In the genomic region with DNA sequence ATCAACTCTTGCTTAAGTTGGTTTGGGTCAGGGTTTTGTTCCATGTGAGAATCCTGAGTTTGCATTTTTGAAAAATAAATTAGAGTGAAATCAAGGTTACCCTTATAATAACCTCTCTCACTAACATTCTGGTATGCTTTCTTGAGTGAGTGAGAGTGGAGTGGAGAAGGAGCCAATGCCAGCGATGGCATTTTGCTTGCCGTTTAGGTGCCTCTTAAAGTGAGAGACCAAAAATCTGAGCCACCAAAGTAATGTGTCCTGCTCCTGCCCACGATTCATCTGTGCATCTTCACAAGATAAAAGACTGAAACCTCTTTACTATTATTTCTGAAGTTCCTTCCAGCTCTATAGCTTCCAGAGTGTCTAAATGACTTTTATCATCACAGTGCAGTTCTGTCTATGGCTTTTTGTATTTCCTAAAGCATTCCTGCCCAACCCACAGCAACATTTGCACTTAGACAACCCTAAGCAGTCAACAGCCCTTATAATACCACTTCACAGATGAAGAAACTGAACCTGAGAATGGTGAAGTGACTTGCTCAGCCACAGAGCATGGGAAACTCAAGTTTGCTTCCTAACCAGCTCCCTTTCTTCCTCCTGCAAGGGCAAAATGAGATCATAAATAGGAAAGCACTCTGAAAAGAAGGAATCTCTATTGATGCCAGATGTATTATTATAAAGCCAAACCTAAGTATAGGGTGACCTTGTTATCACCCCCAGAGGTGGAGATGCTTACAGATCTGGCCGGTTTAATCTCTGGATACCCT, we compare ENCODE assay signal across 17 cellular contexts. TPM values are rescaled to one million over a fixed set of nuclear protein-coding genes. Genes with fewer than 3 reads are reported as not detected.
DNase-seq lines count a peak whose midpoint lies in the region; ATAC-seq, FAIRE-seq and TF ChIP-seq lines count a peak whose summit lies in the region.
"Had no signal": no experiment of that assay in that cellular context is flagged by ENCODE, and none has a peak within 500 bp of the region (broad histone marks: within the 10 kb centered on the region; RNA-seq: fewer than 3 reads in every experiment).

No MANE protein-coding gene starts in this region.

- no TSS peak for BruUV-seq in GM12878 (replicated peaks; lab: Mats Ljungman, UMichigan)

- no peak for TF ChIP-seq EP300 in GM12878 (IDR thresholded peaks at IDR 0.05; ENCODE audit: borderline replicate concordance in 1 of 2, control insufficient read depth in 1 of 2, low read depth in 2 of 2, low read length in 2 of 2)

- H3K4me1 ChIP-seq in GM12878 (ENCODE audit: control insufficient read depth, insufficient read depth, low read length) (no peaks in the 10 kb centered on the region), left lung (no peaks in the 10 kb centered on the region)
- peaks cover 5% of the 10 kb centered on the region for H3K4me1 ChIP-seq in CD8-positive, alpha-beta memory T cell (ENCODE audit: insufficient read depth, low read length)
- H3K4me1 ChIP-seq: BE2C had no signal

- H3K4me3 ChIP-seq in GM12878 (no peak overlapping the region), left lung (no peak overlapping the region)
- H3K4me3 ChIP-seq in CD8-positive, alpha-beta memory T cell (ENCODE audit: low read length), result no peak overlapping the region

- no peaks in the 10 kb centered on the region for H3K9me3 Mint-ChIP-seq in nephron
- H3K9me3 Mint-ChIP-seq in CD8-positive, alpha-beta memory T cell, result no peaks in the 10 kb centered on the region
- H3K9me3 Mint-ChIP-seq: CD8-positive, alpha-beta T cell; H9; IgD-negative memory B cell had no signal

- SMC1A ChIA-PET in GM12878 (lab: Charles Lee; ENCODE audit: uncharacterized antibody, unreplicated experiment), result interaction anchor here (0.7 to 1.2 kb wide), 2 partner anchors 146 to 1099 kb away, joined by 3 read pairs; no protein-coding TSS in a partner anchor

- H3K79me2 ChIP-seq in GM12878 (ENCODE audit: control insufficient read depth, insufficient read depth, low read length), result no peaks in the 10 kb centered on the region

- no peaks in the 10 kb centered on the region for H3K27me3 ChIP-seq in GM12878 (replicated peaks in 1 of 2; ENCODE audit: control insufficient read depth in 2 of 2, insufficient read depth in 2 of 2, low read length in 1 of 2)
- H3K27me3 ChIP-seq in left lung, result no peaks in the 10 kb centered on the region
- no peaks in the 10 kb centered on the region for H3K27me3 ChIP-seq in CD8-positive, alpha-beta memory T cell (ENCODE audit: insufficient read depth, low read length, poor library complexity, severe bottlenecking)
- H3K27me3 ChIP-seq: BE2C had no signal

- H3K27ac ChIP-seq in GM12878 (ENCODE audit: control insufficient read depth, insufficient read depth), result no peak overlapping the region
- H3K27ac ChIP-seq in left lung, result no peak overlapping the region
- no peak overlapping the region for H3K27ac ChIP-seq in CD8-positive, alpha-beta memory T cell (ENCODE audit: low read depth, low read length)

- no peak for TF ChIP-seq POLR2A in GM12878 (IDR thresholded peaks at IDR 0.05; ENCODE audit: low read depth, low read length)

- peaks cover 5% of the 10 kb centered on the region for H3K36me3 Mint-ChIP-seq in nephron (ENCODE audit: low read depth)
- H3K36me3 Mint-ChIP-seq in CD8-positive, alpha-beta memory T cell, result no peaks in the 10 kb centered on the region
- H3K36me3 Mint-ChIP-seq: CD14-positive monocyte; CD8-positive, alpha-beta T cell had no signal

- in situ Hi-C loops in GM12878 (cut with MboI), result no loop called here

- WGBS in GM12878 (ENCODE audit: insufficient coverage, insufficient replicate concordance, low lambda C conversion rate, missing lambda C conversion rate), result 49% methylated on average over 4 of the region's 4 CpGs

- H3K9ac ChIP-seq in GM12878 (ENCODE audit: control insufficient read depth, insufficient read depth, low read length), result no peak overlapping the region

- FAIRE-seq in GM12878 (lab: Jason Lieb, UNC), result peak; percentile 27
- FAIRE-seq: A204.1 had no signal

- no peaks in the 10 kb centered on the region for H4K20me1 ChIP-seq in GM12878 (ENCODE audit: control insufficient read depth, insufficient read depth)

- CTCF ChIA-PET in GM12878 (lab: Yijun Ruan, JAX), result interaction anchor here (1.0 kb wide), 1 partner anchor 63 kb away, joined by 3 read pairs; no protein-coding TSS in a partner anchor
- CTCF ChIA-PET in CD8-positive, alpha-beta memory T cell (lab: Charles Lee), result interaction anchor here (1.2 kb wide), 1 partner anchor 8 kb away, joined by 4 read pairs; no protein-coding TSS in a partner anchor

- H3K4me1 Mint-ChIP-seq in nephron, result peaks cover 16% of the 10 kb centered on the region
- peaks cover 17 to 25% (median 18%) of the 10 kb centered on the region in 3 donors for H3K4me1 Mint-ChIP-seq in CD8-positive, alpha-beta memory T cell

- RAD21 ChIA-PET in GM12878 (lab: Charles Lee; ENCODE audit: unreplicated experiment), result no interaction called here

- H2AFZ ChIP-seq in GM12878 (ENCODE audit: control insufficient read depth, low read depth, low read length), result no peak overlapping the region

- H3K36me3 ChIP-seq in GM12878 (ENCODE audit: control insufficient read depth in 2 of 2, insufficient read depth in 2 of 2, low read length in 1 of 2) (no peaks in the 10 kb centered on the region), left lung (no peaks in the 10 kb centered on the region)
- H3K36me3 ChIP-seq in CD8-positive, alpha-beta memory T cell (ENCODE audit: insufficient read depth, low read length), result no peaks in the 10 kb centered on the region
- H3K36me3 ChIP-seq: BE2C had no signal

- peak overlapping the region; percentile 47 to 87 (median 60) for H3K27ac Mint-ChIP-seq in nephron
- no peak overlapping the region for H3K27ac Mint-ChIP-seq in CD8-positive, alpha-beta memory T cell
- H3K27ac Mint-ChIP-seq: CD14-positive monocyte; CD8-positive, alpha-beta T cell; H9; IgD-negative memory B cell had no signal

- no peak overlapping the region for H3K4me2 ChIP-seq in GM12878 (ENCODE audit: control insufficient read depth, insufficient read depth)

- no peak for DNase-seq in GM12878 (ENCODE audit: low read depth, low spot score)
- no peak for DNase-seq in left lung
- no peak for DNase-seq in CD8-positive, alpha-beta memory T cell
- no peak for DNase-seq in C1 segment of cervical spinal cord (lab: John Stamatoyannopoulos, UW)
- no peak for DNase-seq in T-helper 1 cell
- DNase-seq: BE2C; Caco-2; CD8-positive, alpha-beta T cell; DND-41; GDM1; GOT3; H9 had no signal

- no peaks in the 10 kb centered on the region for H3K9me3 ChIP-seq in GM12878 (replicated peaks; ENCODE audit: control insufficient read depth, insufficient read depth, low read length)
- no peaks in the 10 kb centered on the region for H3K9me3 ChIP-seq in left lung
- no peaks in the 10 kb centered on the region for H3K9me3 ChIP-seq in CD8-positive, alpha-beta memory T cell (ENCODE audit: low read length)
- H3K9me3 ChIP-seq: BE2C, Caco-2 had no signal

- TF ChIP-seq RAD21 in GM12878 (IDR thresholded peaks at IDR 0.05; ENCODE audit: insufficient read depth, low read depth, low read length), result no peak

- intact Hi-C loops in GM12878 (cut with micrococcal nuclease; ENCODE audit: unreplicated experiment) (no loop called here), left lung (cut with DNase I) (no loop called here)

- no peak overlapping the region for H3K4me3 Mint-ChIP-seq in nephron
- H3K4me3 Mint-ChIP-seq in CD8-positive, alpha-beta memory T cell, result no peak overlapping the region
- H3K4me3 Mint-ChIP-seq: CD14-positive monocyte; CD8-positive, alpha-beta T cell; H9; IgD-negative memory B cell had no signal

- no peak for ATAC-seq in GM12878
- ATAC-seq in left lung, result peak; percentile 90
- ATAC-seq in HG03439 (IDR thresholded peaks at IDR 0.05; ENCODE audit: unreplicated experiment), result no peak
- ATAC-seq: CD8-positive, alpha-beta T cell had no signal

- POLR2A ChIA-PET in GM12878 (lab: Charles Lee), result no interaction called here
- POLR2A ChIA-PET in CD8-positive, alpha-beta memory T cell (lab: Charles Lee), result no interaction called here

- TF ChIP-seq CTCF in GM12878 (IDR thresholded peaks at IDR 0.05 in 2 of 3, conservative IDR thresholded peaks at IDR 0.05 in 1 of 3; ENCODE audit: control insufficient read depth in 2 of 3, extremely low read depth in 1 of 3, insufficient read depth in 1 of 3, low read depth in 3 of 3, low read length in 3 of 3), result no peak
- no peak for TF ChIP-seq CTCF in left lung (IDR thresholded peaks at IDR 0.05)
- TF ChIP-seq CTCF in nephron (IDR thresholded peaks at IDR 0.05; ENCODE audit: unreplicated experiment in 3 of 3), result no peak

- H3K27me3 Mint-ChIP-seq in nephron (ENCODE audit: low read depth), result no peaks in the 10 kb centered on the region
- no peaks in the 10 kb centered on the region for H3K27me3 Mint-ChIP-seq in CD8-positive, alpha-beta memory T cell

TF ChIP-seq in GM12878, 131 proteins besides CTCF, POLR2A, EP300 and RAD21 (continues in another document):
- TF ChIP-seq MYB (IDR thresholded peaks at IDR 0.05; ENCODE audit: borderline replicate concordance, low read depth, low read length) (no peak), CHD4 (IDR thresholded peaks at IDR 0.05) (no peak), SMARCA5 (IDR thresholded peaks at IDR 0.05) (no peak), RAD51 (IDR thresholded peaks at IDR 0.05) (no peak)

RNA-seq across cellular contexts. Expression of gene XPNPEP1, which starts 23.6 kb away (rescaled TPM):
- 237 and 270 TPM in 2 replicates for total RNA-seq in GM12878 (2013; cell fraction: nucleolus; rRNA removed)
- total RNA-seq in GM12878 (2014; rRNA removed), result 52.7 and 53.0 TPM in 2 replicates
- total RNA-seq in GM12878 (2014; rRNA removed; fragmentation: Illumina TruSeq; extraction: Trizol), result 39.1 and 42.4 TPM in 2 replicates
- total RNA-seq in GM12878 (2021), result 43.7 and 44.6 TPM in 2 replicates
- polyA plus RNA-seq in GM12878 (2011; ENCODE audit: low read depth), result 23.4 TPM
- 76.8 and 108 TPM in 2 replicates for polyA plus RNA-seq in GM12878 (2011; rRNA removed)
- 237 and 264 TPM in 2 replicates for polyA plus RNA-seq in GM12878 (2011; cell fraction: cytosol; rRNA removed)
- polyA plus RNA-seq in GM12878 (2011; cell fraction: nucleus; rRNA removed), result 313 and 376 TPM in 2 replicates
- 32.7 and 38.4 TPM in 2 replicates for polyA plus RNA-seq in GM12878 (2012)
- polyA plus RNA-seq in GM12878 (2014; fragmentation: Illumina TruSeq; extraction: Trizol), result 50.7 and 60.8 TPM in 2 replicates
- polyA plus RNA-seq in GM12878 (2014; fragmentation: Nextera tagmentation; extraction: Ambion mirVana), result 10 to 100 TPM; 22.7 to 28.4 TPM
- polyA plus RNA-seq in GM12878 (2014; rRNA removed), result 50.0 and 69.7 TPM in 2 replicates
- polyA plus RNA-seq in GM12878 (2016; fragmentation: Nextera tagmentation; extraction: Ambion mirVana), result 10 to 100 TPM; 30.4 to 32.1 TPM
- 315 and 408 TPM in 2 replicates for polyA minus RNA-seq in GM12878 (2011; rRNA and poly(A)+ RNA removed)
- 52.9 and 60.5 TPM in 2 replicates for polyA minus RNA-seq in GM12878 (2011; cell fraction: cytosol; rRNA and poly(A)+ RNA removed)
- 135 and 144 TPM in 2 replicates for polyA minus RNA-seq in GM12878 (2011; cell fraction: nucleus; rRNA and poly(A)+ RNA removed)
- total RNA-seq in left lung, result 10 to 100 TPM; 49.0 to 50.7 TPM
- total RNA-seq in CD8-positive, alpha-beta memory T cell, result 10 to 100 TPM; 50.2 to 56.1 TPM
- polyA plus RNA-seq in CD8-positive, alpha-beta memory T cell, result 29.7 TPM

Comparison
In these comparisons a context has a peak if more than half of its experiments do, and no peak if none do; other contexts are left out.
1. H3K27ac Mint-ChIP-seq: peak in nephron (3 of 3); none in CD8-positive, alpha-beta memory T cell (0 of 8).